ENCODE assay signal across 22 cellular contexts in genomic region chr10:44390585-44391072, GRCh38. TPM values are rescaled to one million over a fixed set of nuclear protein-coding genes. Genes with fewer than 3 reads are reported as not detected.
DNase-seq lines count a peak whose midpoint lies in the region; ATAC-seq, FAIRE-seq and TF ChIP-seq lines count a peak whose summit lies in the region.
"Had no signal": no experiment of that assay in that cellular context is flagged by ENCODE, and none has a peak within 500 bp of the region (broad histone marks: within the 10 kb centered on the region; RNA-seq: fewer than 3 reads in every experiment).

No MANE protein-coding gene starts in this region.

- TF ChIP-seq CTCF in cardiac fibroblast (IDR thresholded peaks at IDR 0.05; ENCODE audit: low read depth, low read length) (no peak), HepG2 (CRISPR knock-in tag; IDR thresholded peaks at IDR 0.05) (no peak), vagina (IDR thresholded peaks at IDR 0.05) (no peak), Calu3 (IDR thresholded peaks at IDR 0.05; ENCODE audit: unreplicated experiment) (no peak)

- H4K20me1 ChIP-seq in HepG2 (ENCODE audit: insufficient read depth, low read length) = no peaks in the 10 kb centered on the region

- TF ChIP-seq EP300 in HepG2 (IDR thresholded peaks at IDR 0.05; ENCODE audit: low read depth in 2 of 2, low read length in 2 of 2) (no peak), HepG2 (CRISPR knock-in tag; IDR thresholded peaks at IDR 0.05; ENCODE audit: borderline replicate concordance) (no peak)

- POLR2A ChIA-PET in HepG2 (lab: Yijun Ruan, JAX) = no interaction called here

- peaks cover 0 to 5% of the 10 kb centered on the region in 2 experiments; a peak in 1 of 5 replicates for H3K27me3 ChIP-seq in HepG2 (ENCODE audit: control insufficient read depth in 1 of 2, insufficient read depth in 2 of 2, low read length in 2 of 2)
- no peaks in the 10 kb centered on the region for H3K27me3 ChIP-seq in vagina
- H3K27me3 ChIP-seq: body of pancreas had no signal

- no peak overlapping the region for H3K27ac Mint-ChIP-seq in Calu3 (ENCODE audit: unreplicated experiment)

- TF ChIP-seq POLR2A in HepG2 (IDR thresholded peaks at IDR 0.05; ENCODE audit: insufficient read depth in 1 of 2, low read depth in 2 of 2, low read length in 2 of 2) (no peak), vagina (IDR thresholded peaks at IDR 0.05) (no peak)

- ATAC-seq in Right ventricle myocardium inferior (no peak), left ventricle myocardium superior (no peak), HepG2 (peak; percentile 45), GM21526 (IDR thresholded peaks at IDR 0.05; ENCODE audit: low FRiP score, unreplicated experiment) (no peak)
- ATAC-seq: body of pancreas, foreskin keratinocyte, SK-N-SH treated with all-trans-retinoic acid at 6 μM for 48 hours had no signal

- no peaks in the 10 kb centered on the region for H3K79me2 ChIP-seq in HepG2 (ENCODE audit: insufficient read depth, low read length)

- no peak overlapping the region for H3K9ac ChIP-seq in HepG2 (ENCODE audit: insufficient read depth, low read depth, low read length)

- in situ Hi-C loops in HepG2 (cut with HindIII; ENCODE audit: extremely low pct_ligation_motif_present, low pct_unique_long_range_greater_than_20kb) = no loop called here

- TF ChIP-seq RAD21 in HepG2 (CRISPR knock-in tag; IDR thresholded peaks at IDR 0.05) = no peak

- no peaks in the 10 kb centered on the region for H3K4me1 Mint-ChIP-seq in Calu3 (ENCODE audit: low read depth, unreplicated experiment)

- BruUV-seq in HepG2 (replicated peaks; lab: Mats Ljungman, UMichigan) (no TSS peak), Calu3 (replicated peaks; lab: Mats Ljungman, UMichigan) (no TSS peak)

- peaks cover 58% of the 10 kb centered on the region for H3K27me3 Mint-ChIP-seq in Calu3 (ENCODE audit: unreplicated experiment)

- WGBS in HepG2 (ENCODE audit: low lambda C conversion rate) = 36% methylated on average over 3 of the region's 3 CpGs

- no peaks in the 10 kb centered on the region for H3K36me3 ChIP-seq in HepG2 (replicated peaks in 1 of 2; ENCODE audit: control insufficient read depth in 1 of 2, insufficient read depth in 2 of 2, low read length in 2 of 2)
- H3K36me3 ChIP-seq in vagina = no peaks in the 10 kb centered on the region
- H3K36me3 ChIP-seq: colonic mucosa had no signal

- no peaks in the 10 kb centered on the region for H3K36me3 Mint-ChIP-seq in Calu3 (ENCODE audit: insufficient read depth, unreplicated experiment)

- H3K4me2 ChIP-seq in HepG2 (ENCODE audit: low read depth, low read length) = peak overlapping the region; percentile 20

- H3K27ac ChIP-seq in HepG2 (ENCODE audit: extremely low read length, insufficient read depth, low read length) (no peak overlapping the region), vagina (no peak overlapping the region)
- H3K27ac ChIP-seq: body of pancreas, colonic mucosa, foreskin keratinocyte had no signal

- CTCF ChIA-PET in HepG2 (lab: Yijun Ruan, JAX; ENCODE audit: low intra/inter-chr PET ratio, low total read pairs) (no interaction called here), Calu3 (lab: Charles Lee) (interaction anchor here (0.7 kb wide), 2 partner anchors 484 to 1633 kb away, joined by 3 to 6 read pairs; no protein-coding TSS in a partner anchor)

- intact Hi-C loops in Right ventricle myocardium inferior (cut with DNase I) (no loop called here), left ventricle myocardium superior (cut with micrococcal nuclease) (loop anchor here (10.0 kb wide), 1 partner anchor 464 kb away; no protein-coding TSS in a partner anchor), HepG2 (cut with micrococcal nuclease; ENCODE audit: unreplicated experiment) (no loop called here), vagina (cut with DNase I) (no loop called here), Calu3 (cut with micrococcal nuclease; ENCODE audit: unreplicated experiment) (no loop called here)

- DNase-seq in Right ventricle myocardium inferior (ENCODE audit: missing footprints) (peak; percentile 14), left ventricle myocardium superior (no peak), cardiac fibroblast (ENCODE audit: low read depth in 2 of 2) (peak; percentile 35 to 64), HepG2 (ENCODE audit: low spot score) (peak; percentile 32), vagina (ENCODE audit: extremely low spot score in 2 of 2) (peak; percentile 64 to 88), SKM-1 (lab: John Stamatoyannopoulos, UW; ENCODE audit: unreplicated experiment) (no peak), Calu3 (no peak)
- DNase-seq: C1 segment of cervical spinal cord; colonic mucosa; foreskin keratinocyte; GDM1; GOT3; hypothalamus; NCI-H1436; NCI-H524; stimulated activated CD4-positive, alpha-beta T cell treated with anti-CD3 and anti-CD28 coated beads, Interleukin-15, amount 100 ng/mL, for 24 hours; substantia nigra had no signal

- no peak for FAIRE-seq in HepG2 (lab: Jason Lieb, UNC)
- FAIRE-seq: islet of Langerhans had no signal

- H3K9me3 ChIP-seq in HepG2 (ENCODE audit: low read length) (no peaks in the 10 kb centered on the region), vagina (no peaks in the 10 kb centered on the region)
- H3K9me3 ChIP-seq: body of pancreas, colonic mucosa had no signal

- no peaks in the 10 kb centered on the region for H3K9me3 Mint-ChIP-seq in Calu3 (ENCODE audit: low read depth, unreplicated experiment)

- H3K4me1 ChIP-seq in HepG2 (ENCODE audit: insufficient read depth, low read length) = peaks cover 21% of the 10 kb centered on the region
- H3K4me1 ChIP-seq in vagina = peaks cover 47% of the 10 kb centered on the region
- H3K4me1 ChIP-seq: colonic mucosa, foreskin keratinocyte had no signal

- H3K4me3 ChIP-seq in cardiac fibroblast (replicated peaks in 1 of 2; ENCODE audit: low read depth in 2 of 2, low read length in 2 of 2) (no peak overlapping the region), HepG2 (replicated peaks in 1 of 3; ENCODE audit: insufficient read depth in 1 of 3, low read depth in 2 of 3, low read length in 3 of 3) (no peak overlapping the region), vagina (no peak overlapping the region)
- H3K4me3 ChIP-seq: body of pancreas, colonic mucosa had no signal

- H3K4me3 Mint-ChIP-seq in Calu3 (ENCODE audit: low read depth, unreplicated experiment) = no peak overlapping the region

- no peak overlapping the region for H2AFZ ChIP-seq in HepG2 (ENCODE audit: low read length)

TF ChIP-seq in HepG2, 621 proteins besides CTCF, POLR2A, EP300 and RAD21 (continues in another document):
- TF ChIP-seq PAXIP1 (CRISPR knock-in tag; conservative IDR thresholded peaks at IDR 0.05) (0 out of 2 replicates have a peak, but pooled peaks have one; percentile 37), ZNF670 (CRISPR knock-in tag; IDR thresholded peaks at IDR 0.05; ENCODE audit: borderline replicate concordance) (no peak), LCORL (IDR thresholded peaks at IDR 0.05) (no peak), LCORL (CRISPR knock-in tag; IDR thresholded peaks at IDR 0.05) (0 out of 2 replicates have a peak, but pooled peaks have one; percentile 54), HNF4A (CRISPR knock-in tag; IDR thresholded peaks at IDR 0.05) (peak; percentile 56)

RNA-seq across cellular contexts. Expression of gene CXCL12, which starts 5.7 kb away (rescaled TPM):
- total RNA-seq in Right ventricle myocardium inferior (144 TPM), left ventricle myocardium superior (136 TPM), HepG2 (2016; rRNA removed; fragmentation: Illumina TruSeq; extraction: Trizol) (not detected in 2 replicates), vagina (112 TPM), Calu3 (2022) (not detected in 2 replicates)
- not detected in 2 replicates for total RNA-seq in HepG2 (2016; cell fraction: cytosol; rRNA removed; fragmentation: Illumina TruSeq; extraction: Trizol; ENCODE audit: low read depth)
- total RNA-seq in HepG2 (2016; cell fraction: insoluble cytoplasmic fraction; rRNA removed; fragmentation: Illumina TruSeq; extraction: Trizol) = not detected in 2 replicates
- not detected in 2 replicates for total RNA-seq in HepG2 (2016; cell fraction: membrane; rRNA removed; fragmentation: Illumina TruSeq; extraction: Trizol)
- not detected in 2 replicates for total RNA-seq in HepG2 (2016; cell fraction: nucleus; rRNA removed; fragmentation: Illumina TruSeq; extraction: Trizol)
- not detected in 2 replicates for polyA plus RNA-seq in HepG2 (2011; rRNA removed)
- polyA plus RNA-seq in HepG2 (2011; cell fraction: cytosol; rRNA removed) = 0.05 TPM in 1 of 2 replicates, not detected in the other
- polyA plus RNA-seq in HepG2 (2011; cell fraction: nucleus; rRNA removed) = 0.40 TPM in 1 of 2 replicates, not detected in the other
- not detected in 2 replicates for polyA plus RNA-seq in HepG2 (2012)
- polyA plus RNA-seq in HepG2 (2016; cell fraction: cytosol; fragmentation: Illumina TruSeq; extraction: Trizol; ENCODE audit: low read depth) = not detected in 2 replicates
- polyA plus RNA-seq in HepG2 (2016; cell fraction: insoluble cytoplasmic fraction; fragmentation: Illumina TruSeq; extraction: Trizol; ENCODE audit: low read depth) = not detected in 2 replicates
- polyA plus RNA-seq in HepG2 (2016; cell fraction: membrane; fragmentation: Illumina TruSeq; extraction: Trizol; ENCODE audit: low read depth) = not detected in 2 replicates
- not detected in 2 replicates for polyA plus RNA-seq in HepG2 (2016; cell fraction: nucleus; fragmentation: Illumina TruSeq; extraction: Trizol; ENCODE audit: insufficient read depth, low read depth)
- not detected in 2 replicates for polyA minus RNA-seq in HepG2 (2011; rRNA and poly(A)+ RNA removed; ENCODE audit: low replicate concordance)
- not detected in 2 replicates for polyA minus RNA-seq in HepG2 (2011; cell fraction: cytosol; rRNA and poly(A)+ RNA removed)
- polyA minus RNA-seq in HepG2 (2011; cell fraction: nucleus; rRNA and poly(A)+ RNA removed) = not detected in 2 replicates
- total RNA-seq: activated CD8-positive, alpha-beta memory T cell treated with anti-CD3 and anti-CD28 coated beads for 36 hours; foreskin keratinocyte had no signal
- polyA plus RNA-seq: foreskin keratinocyte had no signal

Comparison
In these comparisons a context has a peak if more than half of its experiments do, and no peak if none do; other contexts are left out.
1. DNase-seq: peak in Right ventricle myocardium inferior (single experiment), cardiac fibroblast (2 of 2), HepG2 (single experiment) and vagina (2 of 2); none in left ventricle myocardium superior (single experiment), SKM-1 (single experiment) and Calu3 (single experiment).
2. RNA of gene CXCL12, which starts 5.7 kb away (total RNA-seq): 144 TPM in Right ventricle myocardium inferior (single experiment), 136 TPM in left ventricle myocardium superior (single experiment) and 112 TPM in vagina (single experiment); not detected in Calu3 and not detected in HepG2; every median in the first group is over 10 times any median in the second.